ENCODE assay signal across 19 cellular contexts in genomic region chr7:92668564-92668963, GRCh38.
"Had no signal": no experiment of that assay in that cellular context is flagged by ENCODE, and none has a peak within 500 bp of the region (broad histone marks: within the 10 kb centered on the region; RNA-seq: fewer than 3 reads in every experiment).

No MANE protein-coding gene starts in this region.

- H3K4me3 ChIP-seq: dorsolateral prefrontal cortex, esophagus squamous epithelium, heart left ventricle, lung, spleen, suprapubic skin had no signal

- H3K9me3 ChIP-seq: esophagus squamous epithelium, heart left ventricle, spleen, suprapubic skin had no signal

- H3K27me3 ChIP-seq: dorsolateral prefrontal cortex, esophagus squamous epithelium, foreskin keratinocyte, heart left ventricle, spleen, suprapubic skin had no signal

- ATAC-seq: activated CD4-positive, alpha-beta T cell treated with anti-CD3 and anti-CD28 coated beads for 36 hours; heart left ventricle; naive thymus-derived CD8-positive, alpha-beta T cell; sciatic nerve had no signal

- H3K27me3 Mint-ChIP-seq: activated CD4-positive, alpha-beta T cell treated with anti-CD3 and anti-CD28 coated beads for 36 hours; naive thymus-derived CD8-positive, alpha-beta T cell; type B pancreatic cell had no signal

- H3K27ac ChIP-seq: foreskin keratinocyte, heart left ventricle, spleen, suprapubic skin, VCaP had no signal

- H3K27ac Mint-ChIP-seq: activated CD4-positive, alpha-beta T cell treated with anti-CD3 and anti-CD28 coated beads for 36 hours; activated naive CD4-positive, alpha-beta T cell treated with anti-CD3 and anti-CD28 coated beads for 36 hours; type B pancreatic cell had no signal

- H3K9me3 Mint-ChIP-seq: activated naive CD4-positive, alpha-beta T cell treated with anti-CD3 and anti-CD28 coated beads for 36 hours; naive thymus-derived CD8-positive, alpha-beta T cell; type B pancreatic cell had no signal

- H3K4me1 ChIP-seq: spleen, suprapubic skin had no signal

- DNase-seq: activated CD4-positive, alpha-beta T cell treated with anti-CD3 and anti-CD28 coated beads for 36 hours; activated naive CD4-positive, alpha-beta T cell treated with anti-CD3 and anti-CD28 coated beads for 36 hours; dorsolateral prefrontal cortex; esophagus squamous epithelium; heart left ventricle; left colon; naive thymus-derived CD8-positive, alpha-beta T cell; occipital lobe; SIG-M5; spleen; stimulated activated CD4-positive, alpha-beta T cell treated with anti-CD3 and anti-CD28 coated beads, Interleukin-1b, Interleukin-23, amount 100 ng/mL, for 48 hours; stimulated activated naive CD4-positive, alpha-beta T cell; T1000 had no signal

- H3K4me3 Mint-ChIP-seq: activated CD4-positive, alpha-beta T cell treated with anti-CD3 and anti-CD28 coated beads for 36 hours; activated naive CD4-positive, alpha-beta T cell treated with anti-CD3 and anti-CD28 coated beads for 36 hours; naive thymus-derived CD8-positive, alpha-beta T cell; type B pancreatic cell had no signal
